1 cellular context compared by ENCODE assay signal in genomic region chr3:45909542-45909941, GRCh38.
TF ChIP-seq lines count a peak whose summit lies in the region.

No MANE protein-coding gene starts in this region.

TF ChIP-seq in GM12878, 131 proteins besides CTCF, POLR2A, EP300 and RAD21 (continues in another document):
- no peak for TF ChIP-seq WRNIP1 (IDR thresholded peaks at IDR 0.05; ENCODE audit: borderline replicate concordance, low read depth, low read length)
- no peak for TF ChIP-seq SMARCA5 (IDR thresholded peaks at IDR 0.05)
- TF ChIP-seq ZNF217 (IDR thresholded peaks at IDR 0.05), result no peak
- TF ChIP-seq CUX1 (IDR thresholded peaks at IDR 0.05; ENCODE audit: insufficient replicate concordance, low read depth, low read length), result no peak
- no peak for TF ChIP-seq CBX3 (IDR thresholded peaks at IDR 0.05; ENCODE audit: borderline replicate concordance, low read depth)
- TF ChIP-seq E4F1 (IDR thresholded peaks at IDR 0.05; ENCODE audit: borderline replicate concordance, partially characterized antibody), result no peak
- 0 out of 2 replicates have a peak, but pooled peaks have one; percentile 3 for TF ChIP-seq SPI1 (IDR thresholded peaks at IDR 0.05; ENCODE audit: borderline replicate concordance, insufficient read depth, low read depth, low read length)
- no peak for TF ChIP-seq MTA3 (IDR thresholded peaks at IDR 0.05; ENCODE audit: borderline replicate concordance, low read length)
- TF ChIP-seq POLR2AphosphoS5 (IDR thresholded peaks at IDR 0.05; ENCODE audit: low read length), result no peak
- no peak for TF ChIP-seq NR2C1 (IDR thresholded peaks at IDR 0.05)
- peak; percentile 97 for TF ChIP-seq MEF2B (IDR thresholded peaks at IDR 0.05; ENCODE audit: partially characterized antibody, poor library complexity, severe bottlenecking)
- 0 out of 2 replicates have a peak, but pooled peaks have one; percentile 48 for TF ChIP-seq FOXM1 (IDR thresholded peaks at IDR 0.05; ENCODE audit: low read depth, low read length)
- TF ChIP-seq EGR1 (IDR thresholded peaks at IDR 0.05; ENCODE audit: borderline replicate concordance in 1 of 2, low read depth in 2 of 2, low read length in 2 of 2), result peak in 1 of 2 experiments; percentile 55; a peak in 1 of 3 replicates
- no peak for TF ChIP-seq ZBTB40 (IDR thresholded peaks at IDR 0.05; ENCODE audit: borderline replicate concordance)
- TF ChIP-seq RELB (IDR thresholded peaks at IDR 0.05; ENCODE audit: low read depth), result peak; percentile 57; the same call in 1 of the 2 replicates
- TF ChIP-seq ZNF24 (IDR thresholded peaks at IDR 0.05), result no peak
- no peak for TF ChIP-seq USF1 (IDR thresholded peaks at IDR 0.05; ENCODE audit: borderline replicate concordance, extremely low read length, insufficient read depth, low read depth, low read length)
- TF ChIP-seq TCF3 (IDR thresholded peaks at IDR 0.05; ENCODE audit: borderline replicate concordance, insufficient read depth, low read depth, low read length), result no peak
- TF ChIP-seq SMC3 (IDR thresholded peaks at IDR 0.05; ENCODE audit: borderline replicate concordance, low read length), result no peak
- TF ChIP-seq ATF7 (IDR thresholded peaks at IDR 0.05; ENCODE audit: low read depth), result no peak
- 0 out of 2 replicates have a peak, but pooled peaks have one; percentile 64 for TF ChIP-seq GATAD2B (conservative IDR thresholded peaks at IDR 0.05; ENCODE audit: low read depth)
- TF ChIP-seq SMAD1 (IDR thresholded peaks at IDR 0.05; ENCODE audit: low read depth, partially characterized antibody), result no peak
- TF ChIP-seq DPF2 (IDR thresholded peaks at IDR 0.05), result 0 out of 2 replicates have a peak, but pooled peaks have one; percentile 27
- no peak for TF ChIP-seq TBL1XR1 (IDR thresholded peaks at IDR 0.05; ENCODE audit: low read depth, low read length)
- TF ChIP-seq FOS (IDR thresholded peaks at IDR 0.05; ENCODE audit: borderline replicate concordance, extremely low read depth, insufficient read length), result no peak
- TF ChIP-seq PAX5 (IDR thresholded peaks at IDR 0.05; ENCODE audit: borderline replicate concordance, low read depth, low read length), result 0 out of 2 replicates have a peak, but pooled peaks have one; percentile 34
- TF ChIP-seq HSF1 (IDR thresholded peaks at IDR 0.05; ENCODE audit: low read depth, low read length), result no peak
- no peak for TF ChIP-seq NR2F1 (conservative IDR thresholded peaks at IDR 0.05)
- no peak for TF ChIP-seq RFX5 (IDR thresholded peaks at IDR 0.05; ENCODE audit: low read depth, low read length)
- TF ChIP-seq CBX5 (IDR thresholded peaks at IDR 0.05; ENCODE audit: low read depth), result no peak
- peak; percentile 73 for TF ChIP-seq RUNX3 (IDR thresholded peaks at IDR 0.05; ENCODE audit: low read length)
- no peak for TF ChIP-seq PRDM15 (CRISPR knock-in tag; IDR thresholded peaks at IDR 0.05)
- no peak for TF ChIP-seq PAX8 (IDR thresholded peaks at IDR 0.05)
- peak; percentile 22; the same call in 1 of the 2 replicates for TF ChIP-seq MTA2 (IDR thresholded peaks at IDR 0.05; ENCODE audit: low read depth)
- no peak for TF ChIP-seq MYB (IDR thresholded peaks at IDR 0.05; ENCODE audit: borderline replicate concordance, low read depth, low read length)
- no peak for TF ChIP-seq FOXK2 (IDR thresholded peaks at IDR 0.05)
- no peak for TF ChIP-seq CREM (IDR thresholded peaks at IDR 0.05; ENCODE audit: low read depth)
- TF ChIP-seq PKNOX1 (IDR thresholded peaks at IDR 0.05), result no peak
- TF ChIP-seq EED (IDR thresholded peaks at IDR 0.05; ENCODE audit: low read depth), result peak; percentile 85
- no peak for TF ChIP-seq ZNF274 (IDR thresholded peaks at IDR 0.05; ENCODE audit: insufficient read depth, insufficient read length)
- peak; percentile 67; the same call in 1 of the 2 replicates for TF ChIP-seq NFIC (IDR thresholded peaks at IDR 0.05; ENCODE audit: low read depth, low read length)
- TF ChIP-seq STAT3 (IDR thresholded peaks at IDR 0.05; ENCODE audit: low read depth, low read length), result no peak
